In genomic region chr20:15578059-15578458, GRCh38 we compare ENCODE assay signal across 9 cellular contexts.
"Had no signal": no experiment of that assay in that cellular context is flagged by ENCODE, and none has a peak within 500 bp of the region (broad histone marks: within the 10 kb centered on the region; RNA-seq: fewer than 3 reads in every experiment).

No MANE protein-coding gene starts in this region.

- H3K36me3 ChIP-seq: HAP-1 had no signal

- ATAC-seq: GM23338, HCT116 had no signal

- DNase-seq: GM23248, GOT3, H7, H9, HCEC 1CT, HFFc6 had no signal

- H3K4me2 ChIP-seq: GM23338 had no signal

- H3K9me3 ChIP-seq: HAP-1 had no signal

- H3K27ac ChIP-seq: GM23248 had no signal

- H3K4me3 ChIP-seq: GM23248, GM23338, HAP-1 had no signal

- H2AFZ ChIP-seq: GM23248, GM23338 had no signal

- H3K9ac ChIP-seq: GM23248 had no signal
